Comparison of ENCODE assay signal across 8 cellular contexts in genomic region chr21:39384674-39385298, GRCh38. TPM values are rescaled to one million over a fixed set of nuclear protein-coding genes. Genes with fewer than 3 reads are reported as not detected.
DNase-seq lines count a peak whose midpoint lies in the region; ATAC-seq and TF ChIP-seq lines count a peak whose summit lies in the region.

No MANE protein-coding gene starts in this region.

- CTCF ChIA-PET in activated CD8-positive, alpha-beta T cell treated with anti-CD3 and anti-CD28 coated beads for 36 hours (lab: Charles Lee) = no interaction called here

- H3K27me3 ChIP-seq in right atrium auricular region = no peaks in the 10 kb centered on the region

- no peaks in the 10 kb centered on the region for H3K9me3 ChIP-seq in right atrium auricular region

- H3K27me3 Mint-ChIP-seq in activated CD8-positive, alpha-beta T cell treated with anti-CD3 and anti-CD28 coated beads for 36 hours = no peaks in the 10 kb centered on the region
- peaks cover 4 to 8% (median 5%) of the 10 kb centered on the region in 3 donors for H3K27me3 Mint-ChIP-seq in immature natural killer cell (ENCODE audit: low read depth in 3 of 3)
- H3K27me3 Mint-ChIP-seq in nephron progenitor cell (ENCODE audit: low read depth, poor library complexity) = peaks cover 1% of the 10 kb centered on the region

- no peak for TF ChIP-seq CTCF in right atrium auricular region (IDR thresholded peaks at IDR 0.05)
- no peak for TF ChIP-seq CTCF in activated CD8-positive, alpha-beta T cell treated with anti-CD3 and anti-CD28 coated beads for 36 hours (IDR thresholded peaks at IDR 0.05)
- no peak for TF ChIP-seq CTCF in nephron progenitor cell (IDR thresholded peaks at IDR 0.05)

- DNase-seq in right atrium auricular region (ENCODE audit: low spot score) (no peak), cardiac septum (ENCODE audit: low spot score) (no peak), immature natural killer cell (no peak), NCI-H526 treated with DMSO at 0.1 percent for 48 hours (lab: John Stamatoyannopoulos, UW) (no peak), nephron progenitor cell (no peak)
- no peak for DNase-seq in activated CD8-positive, alpha-beta T cell treated with anti-CD3 and anti-CD28 coated beads for 36 hours

- no peak overlapping the region for H3K4me3 ChIP-seq in right atrium auricular region

- H3K4me3 Mint-ChIP-seq in activated CD8-positive, alpha-beta T cell treated with anti-CD3 and anti-CD28 coated beads for 36 hours = no peak overlapping the region
- peak overlapping the region in 4 of 5 donors; percentile 40 to 81 (median 66) for H3K4me3 Mint-ChIP-seq in immature natural killer cell
- H3K4me3 Mint-ChIP-seq in nephron progenitor cell = no peak overlapping the region

- peaks cover 45% of the 10 kb centered on the region for H3K4me1 Mint-ChIP-seq in activated CD8-positive, alpha-beta T cell treated with anti-CD3 and anti-CD28 coated beads for 36 hours (ENCODE audit: low read depth)
- H3K4me1 Mint-ChIP-seq in immature natural killer cell (peaks cover 60 to 70% of the 10 kb centered on the region in 2 donors), nephron progenitor cell (peaks cover 32% of the 10 kb centered on the region)

- H3K27ac ChIP-seq in right atrium auricular region = peak overlapping the region; percentile 74 to 81

- H3K36me3 ChIP-seq in right atrium auricular region = no peaks in the 10 kb centered on the region

- H3K27ac Mint-ChIP-seq in activated CD8-positive, alpha-beta T cell treated with anti-CD3 and anti-CD28 coated beads for 36 hours = peak overlapping the region; percentile 78
- peak overlapping the region in 5 of 6 donors; percentile 31 to 79 (median 64) for H3K27ac Mint-ChIP-seq in immature natural killer cell
- H3K27ac Mint-ChIP-seq in nephron progenitor cell = no peak overlapping the region

- intact Hi-C loops in cardiac septum (cut with DNase I) = loop anchor here (10.0 kb wide), 1 partner anchor 200 kb away; the partner anchor contains the start of gene PSMG1
- intact Hi-C loops in activated CD8-positive, alpha-beta T cell treated with anti-CD3 and anti-CD28 coated beads for 36 hours (cut with micrococcal nuclease) = loop anchor here (5.0 to 10.0 kb wide), 3 partner anchors 37 to 200 kb away; partner anchors contain the start of genes BRWD1, HMGN1 and PSMG1

- POLR2A ChIA-PET in activated CD8-positive, alpha-beta T cell treated with anti-CD3 and anti-CD28 coated beads for 36 hours (lab: Charles Lee) = interaction anchor here (0.6 to 4.3 kb wide), 5 partner anchors 18 to 201 kb away, joined by 3 to 31 read pairs (median 4); partner anchors contain the start of genes BRWD1 and PSMG1

- no peaks in the 10 kb centered on the region for H3K9me3 Mint-ChIP-seq in activated CD8-positive, alpha-beta T cell treated with anti-CD3 and anti-CD28 coated beads for 36 hours
- H3K9me3 Mint-ChIP-seq in immature natural killer cell (no peaks in the 10 kb centered on the region), nephron progenitor cell (no peaks in the 10 kb centered on the region)

- peaks cover 0 to 44% of the 10 kb centered on the region in 2 donors for H3K4me1 ChIP-seq in right atrium auricular region

- no peaks in the 10 kb centered on the region for H3K36me3 Mint-ChIP-seq in activated CD8-positive, alpha-beta T cell treated with anti-CD3 and anti-CD28 coated beads for 36 hours (ENCODE audit: low read depth)
- H3K36me3 Mint-ChIP-seq in immature natural killer cell (no peaks in the 10 kb centered on the region), nephron progenitor cell (ENCODE audit: low read depth) (peaks cover 10% of the 10 kb centered on the region)

- no peak for ATAC-seq in activated CD8-positive, alpha-beta T cell treated with anti-CD3 and anti-CD28 coated beads for 36 hours
- ATAC-seq in HG02588 (IDR thresholded peaks at IDR 0.05; ENCODE audit: unreplicated experiment) = no peak
- no peak for ATAC-seq in HG02642 (IDR thresholded peaks at IDR 0.05; ENCODE audit: poor library complexity, unreplicated experiment)

RNA-seq across cellular contexts. Expression of gene HMGN1, which starts 35.9 kb away (rescaled TPM):
- total RNA-seq in right atrium auricular region (10 to 100 TPM; 37.1 to 39.6 TPM), cardiac septum (88.7 TPM)
- 100 to 1,000 TPM; 415 to 416 TPM for total RNA-seq in activated CD8-positive, alpha-beta T cell treated with anti-CD3 and anti-CD28 coated beads for 36 hours
- polyA plus RNA-seq in immature natural killer cell = 100 to 1,000 TPM; 191 to 322 (median 247) TPM

Comparison
In these comparisons a context has a peak if more than half of its experiments do, and no peak if none do; other contexts are left out.
1. H3K4me3 Mint-ChIP-seq: peak in immature natural killer cell (4 of 5); none in activated CD8-positive, alpha-beta T cell treated with anti-CD3 and anti-CD28 coated beads for 36 hours (single experiment) and nephron progenitor cell (single experiment).